Comparison of ENCODE assay signal across 20 cellular contexts in genomic region chrX:9576059-9576458, GRCh38.
"Had no signal": no experiment of that assay in that cellular context is flagged by ENCODE, and none has a peak within 500 bp of the region (broad histone marks: within the 10 kb centered on the region; RNA-seq: fewer than 3 reads in every experiment).

No MANE protein-coding gene starts in this region.

- H3K36me3 Mint-ChIP-seq: stimulated activated effector memory CD8-positive, alpha-beta T cell treated with anti-CD3 and anti-CD28 coated beads, Interleukin-12 subunit alpha, Interleukin-12 subunit beta, amount 100 ng/mL, for 72 hours; type B pancreatic cell had no signal

- H3K27me3 ChIP-seq: esophagus muscularis mucosa, foreskin keratinocyte, gastroesophageal sphincter, sigmoid colon, stomach, tibial artery had no signal

- H3K9me3 ChIP-seq: esophagus muscularis mucosa, gastroesophageal sphincter, prostate gland, sigmoid colon, stomach, tibial artery had no signal

- H3K9me3 Mint-ChIP-seq: stimulated activated effector memory CD8-positive, alpha-beta T cell treated with anti-CD3 and anti-CD28 coated beads, Interleukin-12 subunit alpha, Interleukin-12 subunit beta, amount 100 ng/mL, for 72 hours had no signal

- H3K27ac ChIP-seq: coronary artery, esophagus muscularis mucosa, foreskin keratinocyte, gastroesophageal sphincter, prostate gland, sigmoid colon, stomach, tibial artery had no signal

- H3K27me3 Mint-ChIP-seq: naive thymus-derived CD4-positive, alpha-beta T cell; type B pancreatic cell had no signal

- H3K4me3 ChIP-seq: coronary artery, esophagus muscularis mucosa, gastroesophageal sphincter, prostate gland, sigmoid colon, stomach, tibial artery had no signal

- H3K4me1 ChIP-seq: foreskin keratinocyte, prostate gland, sigmoid colon had no signal

- H3K4me3 Mint-ChIP-seq: naive thymus-derived CD4-positive, alpha-beta T cell; nephron; stimulated activated effector memory CD8-positive, alpha-beta T cell treated with anti-CD3 and anti-CD28 coated beads, Interleukin-12 subunit alpha, Interleukin-12 subunit beta, amount 100 ng/mL, for 72 hours; type B pancreatic cell had no signal

- H3K27ac Mint-ChIP-seq: nephron; stimulated activated effector memory CD8-positive, alpha-beta T cell treated with anti-CD3 and anti-CD28 coated beads, Interleukin-12 subunit alpha, Interleukin-12 subunit beta, amount 100 ng/mL, for 72 hours; type B pancreatic cell had no signal

- H3K36me3 ChIP-seq: esophagus muscularis mucosa, gastroesophageal sphincter, prostate gland, sigmoid colon, stomach, tibial artery had no signal

- ATAC-seq: foreskin keratinocyte; gastroesophageal sphincter; naive thymus-derived CD4-positive, alpha-beta T cell; stimulated activated effector memory CD8-positive, alpha-beta T cell treated with anti-CD3 and anti-CD28 coated beads, Interleukin-12 subunit alpha, Interleukin-12 subunit beta, amount 100 ng/mL, for 72 hours had no signal

- DNase-seq: dermis blood vessel endothelial cell; effector memory CD4-positive, alpha-beta T cell; foreskin keratinocyte; mammary epithelial cell; mesendoderm; midbrain; naive thymus-derived CD4-positive, alpha-beta T cell; sigmoid colon; stimulated activated CD4-positive, alpha-beta T cell treated with anti-CD3 and anti-CD28 coated beads, Interleukin-2, amount 100 ng/mL, for 24 hours; stimulated activated CD4-positive, alpha-beta T cell treated with anti-CD3 and anti-CD28 coated beads, Interleukin-4, amount 100 ng/mL, for 24 hours; stimulated activated naive CD4-positive, alpha-beta T cell treated with Interleukin-2 at 50 U/mL for 16 hours; stomach; tibial artery had no signal
